15 cellular contexts compared by ENCODE assay signal in the genomic region with DNA sequence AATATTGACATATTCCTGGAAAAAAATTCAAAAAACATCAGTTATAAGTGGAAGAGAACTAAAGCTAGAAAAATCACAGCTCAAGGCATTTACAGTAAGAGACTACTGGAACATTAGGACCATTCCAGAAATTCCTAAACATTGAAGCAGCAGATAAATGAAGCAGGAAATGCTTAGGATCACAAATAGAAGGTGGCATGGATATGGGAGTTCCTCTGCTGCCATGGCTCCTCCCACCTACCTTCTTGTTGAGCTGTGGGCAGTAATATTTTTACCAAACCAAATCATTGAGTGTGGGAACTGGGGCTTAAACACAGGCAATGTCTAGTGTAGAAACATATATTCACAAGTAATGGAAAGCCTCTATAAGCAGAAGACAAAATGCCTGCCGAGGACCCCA.
"Had no signal": no experiment of that assay in that cellular context is flagged by ENCODE, and none has a peak within 500 bp of the region (broad histone marks: within the 10 kb centered on the region; RNA-seq: fewer than 3 reads in every experiment).

No MANE protein-coding gene starts in this region.

- H3K36me3 ChIP-seq: left lung, pancreas, tibial nerve had no signal

- H3K9me3 ChIP-seq: left lung, mucosa of descending colon, pancreas, tibial nerve had no signal

- H3K4me1 ChIP-seq: foreskin keratinocyte, left lung, pancreas, tibial nerve had no signal

- H3K27me3 ChIP-seq: foreskin keratinocyte, left lung, pancreas, tibial nerve had no signal

- H3K4me3 ChIP-seq: dorsolateral prefrontal cortex, left lung, mucosa of descending colon, pancreas, tibial nerve had no signal

- ATAC-seq: foreskin keratinocyte; left lung; mucosa of descending colon; naive thymus-derived CD4-positive, alpha-beta T cell; pancreas; stimulated activated memory B cell treated with anti-CD40 and anti-IgM and Interleukin-4, amounts not matched to agents 10 μg/mL and 1 μg/mL and 100 μg/mL, for 72 hours; T-cell had no signal

- DNase-seq: activated CD4-positive, alpha-beta T cell treated with anti-CD3 and anti-CD28 coated beads, Interleukin-2, amount 50 U/mL, for 1 hour; activated naive CD4-positive, alpha-beta T cell; activated T-cell treated with anti-CD3 and anti-CD28 coated beads for 4 hours; anterior cingulate cortex; dorsolateral prefrontal cortex; left lung; mammary epithelial cell; mucosa of descending colon; naive thymus-derived CD4-positive, alpha-beta T cell; pancreas; T-cell; T-helper 9 cell had no signal

- H3K27ac ChIP-seq: dorsolateral prefrontal cortex, foreskin keratinocyte, left lung, pancreas, tibial nerve had no signal
